Comparison of ENCODE assay signal across 14 cellular contexts in genomic region chr6:137657351-137657911, GRCh38.
DNase-seq lines count a peak whose midpoint lies in the region; ATAC-seq and TF ChIP-seq lines count a peak whose summit lies in the region.
"Had no signal": no experiment of that assay in that cellular context is flagged by ENCODE, and none has a peak within 500 bp of the region (broad histone marks: within the 10 kb centered on the region; RNA-seq: fewer than 3 reads in every experiment).

No MANE protein-coding gene starts in this region.

- H2BK15ac ChIP-seq in neuronal stem cell (ENCODE audit: low read length): no peak overlapping the region

- peak overlapping the region; percentile 35 for H3K27ac Mint-ChIP-seq in activated CD4-positive, alpha-beta T cell treated with anti-CD3 and anti-CD28 coated beads for 36 hours
- H3K27ac Mint-ChIP-seq in activated CD8-positive, alpha-beta T cell treated with anti-CD3 and anti-CD28 coated beads for 36 hours: peak overlapping the region; percentile 47
- H3K27ac Mint-ChIP-seq: GM23338, progenitor cell of endocrine pancreas had no signal

- no peaks in the 10 kb centered on the region for H3K79me1 ChIP-seq in neuronal stem cell (ENCODE audit: low read depth, low read length)

- H2AK5ac ChIP-seq in neuronal stem cell (ENCODE audit: low read depth, low read length): no peak overlapping the region

- H3K27me3 ChIP-seq in neuronal stem cell (ENCODE audit: control insufficient read depth in 3 of 3, insufficient read depth in 3 of 3, low read depth in 1 of 3, low read length in 3 of 3): no peaks in the 10 kb centered on the region
- H3K27me3 ChIP-seq: SJSA1, upper lobe of right lung had no signal

- no peak for TF ChIP-seq CTCF in activated CD8-positive, alpha-beta T cell treated with anti-CD3 and anti-CD28 coated beads for 36 hours (IDR thresholded peaks at IDR 0.05)

- H2BK12ac ChIP-seq in neuronal stem cell (ENCODE audit: low read length): no peak overlapping the region

- peaks cover 0 to 9% of the 10 kb centered on the region in 2 donors for H3K9me3 ChIP-seq in neuronal stem cell (replicated peaks in 1 of 2; ENCODE audit: control insufficient read depth in 2 of 2, insufficient read depth in 1 of 2, low read depth in 1 of 2, low read length in 2 of 2)
- H3K9me3 ChIP-seq: SJSA1 had no signal

- H3K23ac ChIP-seq in neuronal stem cell (ENCODE audit: low read depth, low read length, poor library complexity): no peak overlapping the region

- H2BK120ac ChIP-seq in neuronal stem cell (ENCODE audit: low read depth, low read length): no peak overlapping the region

- H3K9me3 Mint-ChIP-seq in activated CD4-positive, alpha-beta T cell treated with anti-CD3 and anti-CD28 coated beads for 36 hours (ENCODE audit: low read depth): peaks cover 8% of the 10 kb centered on the region
- H3K9me3 Mint-ChIP-seq in activated CD8-positive, alpha-beta T cell treated with anti-CD3 and anti-CD28 coated beads for 36 hours: peaks cover 4% of the 10 kb centered on the region

- H3K18ac ChIP-seq in neuronal stem cell (ENCODE audit: low read length): no peak overlapping the region

- no peak overlapping the region for H4K8ac ChIP-seq in neuronal stem cell (ENCODE audit: low read depth, low read length)

- H3K9ac ChIP-seq in neuronal stem cell (ENCODE audit: low read depth, low read length, poor library complexity): no peak overlapping the region

- H3K36me3 Mint-ChIP-seq in activated CD4-positive, alpha-beta T cell treated with anti-CD3 and anti-CD28 coated beads for 36 hours (ENCODE audit: low read depth): peaks cover 3% of the 10 kb centered on the region
- peaks cover 3% of the 10 kb centered on the region for H3K36me3 Mint-ChIP-seq in activated CD8-positive, alpha-beta T cell treated with anti-CD3 and anti-CD28 coated beads for 36 hours (ENCODE audit: low read depth)

- no peak overlapping the region for H3K4me2 ChIP-seq in neuronal stem cell (ENCODE audit: insufficient read depth, low read length, poor library complexity, severe bottlenecking)
- H3K4me2 ChIP-seq: GM23338 had no signal

- H4K91ac ChIP-seq in neuronal stem cell (ENCODE audit: low read depth, low read length, poor library complexity): no peak overlapping the region

- no peak overlapping the region for H3K4me3 ChIP-seq in neuronal stem cell (ENCODE audit: low read length in 2 of 2)
- H3K4me3 ChIP-seq: GM23338, mucosa of descending colon, SJSA1, upper lobe of right lung had no signal

- H3K4me1 ChIP-seq in neuronal stem cell (ENCODE audit: control insufficient read depth in 2 of 2, insufficient read depth in 1 of 2, low read depth in 1 of 2, low read length in 2 of 2): peaks cover 0 to 2% of the 10 kb centered on the region in 2 donors
- H3K4me1 ChIP-seq: upper lobe of right lung had no signal

- no peak overlapping the region for H3K27ac ChIP-seq in neuronal stem cell (replicated peaks; ENCODE audit: low read length)
- H3K27ac ChIP-seq: SJSA1, upper lobe of right lung had no signal

- no peak overlapping the region for H2AFZ ChIP-seq in neuronal stem cell (ENCODE audit: low read length)
- H2AFZ ChIP-seq: GM23338 had no signal

- WGBS in neuronal stem cell (ENCODE audit: extremely low coverage in 2 of 2, insufficient read length in 2 of 2, insufficient replicate concordance in 1 of 2), 2 donors: no CpG with 5 or more reads among the region's 1 CpG

- intact Hi-C loops in activated CD4-positive, alpha-beta T cell treated with anti-CD3 and anti-CD28 coated beads for 36 hours (cut with DNase I, micrococcal nuclease): loop anchor here (1.0 kb wide), 3 partner anchors 21 to 42 kb away; no protein-coding TSS in a partner anchor
- intact Hi-C loops in activated CD8-positive, alpha-beta T cell treated with anti-CD3 and anti-CD28 coated beads for 36 hours (cut with micrococcal nuclease): loop anchor here (5.0 kb wide), 1 partner anchor 40 kb away; no protein-coding TSS in a partner anchor

- H3K14ac ChIP-seq in neuronal stem cell (ENCODE audit: low read length): no peak overlapping the region

- CTCF ChIA-PET in activated CD4-positive, alpha-beta T cell treated with anti-CD3 and anti-CD28 coated beads for 36 hours (lab: Charles Lee): interaction anchor here (0.9 to 1.4 kb wide), 11 partner anchors 10 to 283 kb away, joined by 3 to 8 read pairs (median 3); no protein-coding TSS in a partner anchor
- CTCF ChIA-PET in activated CD8-positive, alpha-beta T cell treated with anti-CD3 and anti-CD28 coated beads for 36 hours (lab: Charles Lee): interaction anchor here (0.7 to 1.9 kb wide), 10 partner anchors 16 to 420 kb away, joined by 3 to 9 read pairs (median 4); no protein-coding TSS in a partner anchor

- H3K4me3 Mint-ChIP-seq in activated CD4-positive, alpha-beta T cell treated with anti-CD3 and anti-CD28 coated beads for 36 hours: no peak overlapping the region
- no peak overlapping the region for H3K4me3 Mint-ChIP-seq in activated CD8-positive, alpha-beta T cell treated with anti-CD3 and anti-CD28 coated beads for 36 hours
- H3K4me3 Mint-ChIP-seq: GM23338 had no signal

- peak; percentile 61 for DNase-seq in activated CD4-positive, alpha-beta T cell treated with anti-CD3 and anti-CD28 coated beads for 36 hours
- DNase-seq in activated CD4-positive, alpha-beta T cell treated with anti-CD3 and anti-CD28 coated beads, Interleukin-2, amount 50 U/mL, for 4 hours: no peak
- DNase-seq in activated CD8-positive, alpha-beta T cell treated with anti-CD3 and anti-CD28 coated beads for 36 hours: peak; percentile 79
- peak; percentile 34 for DNase-seq in renal cortical epithelial cell (ENCODE audit: low read depth)
- DNase-seq in neuronal stem cell (ENCODE audit: low spot score): no peak
- DNase-seq: mucosa of descending colon, NCI-H1930, upper lobe of right lung had no signal

- H2BK5ac ChIP-seq in neuronal stem cell (ENCODE audit: low read length): no peak overlapping the region

- POLR2A ChIA-PET in activated CD4-positive, alpha-beta T cell treated with anti-CD3 and anti-CD28 coated beads for 36 hours (lab: Charles Lee): interaction anchor here (0.6 to 1.4 kb wide), 4 partner anchors 24 to 52 kb away, joined by 3 to 5 read pairs (median 4); no protein-coding TSS in a partner anchor
- POLR2A ChIA-PET in activated CD8-positive, alpha-beta T cell treated with anti-CD3 and anti-CD28 coated beads for 36 hours (lab: Charles Lee): interaction anchor here (1.0 to 1.4 kb wide), 2 partner anchors 40 to 41 kb away, joined by 3 to 6 read pairs; no protein-coding TSS in a partner anchor

- H3K27me3 Mint-ChIP-seq in activated CD4-positive, alpha-beta T cell treated with anti-CD3 and anti-CD28 coated beads for 36 hours: peaks cover 9% of the 10 kb centered on the region
- H3K27me3 Mint-ChIP-seq in activated CD8-positive, alpha-beta T cell treated with anti-CD3 and anti-CD28 coated beads for 36 hours: peaks cover 4% of the 10 kb centered on the region
- H3K27me3 Mint-ChIP-seq: progenitor cell of endocrine pancreas had no signal

- no peaks in the 10 kb centered on the region for H3K36me3 ChIP-seq in neuronal stem cell (replicated peaks in 1 of 2; ENCODE audit: control insufficient read depth in 2 of 2, insufficient read depth in 2 of 2, low read length in 2 of 2)
- H3K36me3 ChIP-seq: SJSA1, upper lobe of right lung had no signal

- peaks cover 22% of the 10 kb centered on the region for H3K4me1 Mint-ChIP-seq in activated CD4-positive, alpha-beta T cell treated with anti-CD3 and anti-CD28 coated beads for 36 hours
- H3K4me1 Mint-ChIP-seq in activated CD8-positive, alpha-beta T cell treated with anti-CD3 and anti-CD28 coated beads for 36 hours (ENCODE audit: low read depth): peaks cover 21% of the 10 kb centered on the region
- H3K4me1 Mint-ChIP-seq: GM23338 had no signal

- peak; percentile 85 for ATAC-seq in activated CD4-positive, alpha-beta T cell treated with anti-CD3 and anti-CD28 coated beads for 36 hours
- ATAC-seq in GM21390 (IDR thresholded peaks at IDR 0.05; ENCODE audit: unreplicated experiment) (peak; percentile 46), HG02973 (IDR thresholded peaks at IDR 0.05; ENCODE audit: unreplicated experiment) (no peak), HG02763 (IDR thresholded peaks at IDR 0.05; ENCODE audit: unreplicated experiment) (no peak)
- peak; percentile 90 for ATAC-seq in activated CD8-positive, alpha-beta T cell treated with anti-CD3 and anti-CD28 coated beads for 36 hours
- ATAC-seq: GM23338, upper lobe of right lung had no signal

- no peak overlapping the region for H3K4ac ChIP-seq in neuronal stem cell (ENCODE audit: low read length)

Comparison
In these comparisons a context has a peak if more than half of its experiments do, and no peak if none do; other contexts are left out.
1. DNase-seq: peak in activated CD4-positive, alpha-beta T cell treated with anti-CD3 and anti-CD28 coated beads for 36 hours (single experiment), activated CD8-positive, alpha-beta T cell treated with anti-CD3 and anti-CD28 coated beads for 36 hours (single experiment) and renal cortical epithelial cell (single experiment); none in activated CD4-positive, alpha-beta T cell treated with anti-CD3 and anti-CD28 coated beads, Interleukin-2, amount 50 U/mL, for 4 hours (0 of 2) and neuronal stem cell (single experiment).
2. ATAC-seq: peak in activated CD4-positive, alpha-beta T cell treated with anti-CD3 and anti-CD28 coated beads for 36 hours (single experiment), GM21390 (single experiment) and activated CD8-positive, alpha-beta T cell treated with anti-CD3 and anti-CD28 coated beads for 36 hours (single experiment); none in HG02973 (single experiment) and HG02763 (single experiment).